In genomic region chr7:135539629-135540028, GRCh38 we compare ENCODE assay signal across 2 cellular contexts.
TF ChIP-seq lines count a peak whose summit lies in the region.

No MANE protein-coding gene starts in this region.

TF ChIP-seq in WTC11, 78 proteins besides CTCF, POLR2A, EP300 and RAD21:
- TF ChIP-seq, protein P1, sequence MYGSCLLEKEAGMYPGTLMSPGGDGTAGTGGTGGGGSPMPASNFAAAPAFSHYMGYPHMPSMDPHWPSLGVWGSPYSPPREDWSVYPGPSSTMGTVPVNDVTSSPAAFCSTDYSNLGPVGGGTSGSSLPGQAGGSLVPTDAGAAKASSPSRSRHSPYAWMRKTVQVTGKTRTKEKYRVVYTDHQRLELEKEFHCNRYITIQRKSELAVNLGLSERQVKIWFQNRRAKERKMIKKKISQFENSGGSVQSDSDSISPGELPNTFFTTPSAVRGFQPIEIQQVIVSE (CRISPR knock-in tag; IDR thresholded peaks at IDR 0.05; ENCODE audit: borderline replicate concordance), result no peak
- TF ChIP-seq E2F4 (CRISPR knock-in tag; IDR thresholded peaks at IDR 0.05; ENCODE audit: borderline replicate concordance, low read depth) (no peak), ZNF232 (CRISPR knock-in tag; IDR thresholded peaks at IDR 0.05) (no peak), ESRRA (CRISPR knock-in tag; IDR thresholded peaks at IDR 0.05; ENCODE audit: borderline replicate concordance) (no peak), ETV6 (CRISPR knock-in tag; IDR thresholded peaks at IDR 0.05) (no peak), NFATC4 (CRISPR knock-in tag; IDR thresholded peaks at IDR 0.05) (no peak), E2F1 (CRISPR knock-in tag; IDR thresholded peaks at IDR 0.05) (no peak), GABPB1 (CRISPR knock-in tag; IDR thresholded peaks at IDR 0.05) (no peak), ATF1 (CRISPR knock-in tag; IDR thresholded peaks at IDR 0.05) (no peak), FOXP1 (CRISPR knock-in tag; IDR thresholded peaks at IDR 0.05; ENCODE audit: borderline replicate concordance) (no peak)
- TF ChIP-seq, protein P2, sequence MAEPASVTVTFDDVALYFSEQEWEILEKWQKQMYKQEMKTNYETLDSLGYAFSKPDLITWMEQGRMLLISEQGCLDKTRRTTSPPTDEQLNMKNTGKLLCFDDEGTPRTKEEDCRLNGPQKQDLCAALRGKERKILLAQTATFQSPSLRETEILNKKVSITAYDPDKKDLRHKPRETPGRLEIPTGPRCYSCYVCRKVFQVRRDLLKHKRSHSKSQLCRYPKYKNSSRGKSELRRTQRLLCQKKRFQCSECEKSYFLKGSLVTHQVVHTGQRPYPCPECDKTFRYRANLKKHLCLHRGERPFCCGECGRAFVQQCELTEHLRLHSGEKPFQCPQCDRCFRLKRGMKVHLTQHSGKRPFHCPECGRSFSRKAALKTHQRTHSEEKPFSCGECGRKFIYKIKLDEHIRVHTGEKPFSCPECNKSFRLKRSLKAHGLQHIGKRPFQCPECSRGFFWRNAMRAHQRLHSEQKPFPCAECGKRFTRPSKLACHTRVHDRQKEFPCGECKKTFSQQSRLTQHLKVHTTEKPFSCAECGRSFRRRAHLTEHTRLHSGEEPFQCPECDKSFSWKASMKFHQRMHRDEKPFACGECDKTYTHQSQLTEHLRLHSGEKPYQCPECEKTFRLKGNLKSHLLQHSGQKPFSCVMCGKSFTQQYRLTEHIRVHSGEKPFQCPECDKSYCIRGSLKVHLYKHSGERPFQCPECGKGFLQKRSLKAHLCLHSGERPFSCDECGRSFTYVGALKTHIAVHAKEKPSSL (CRISPR knock-in tag; conservative IDR thresholded peaks at IDR 0.05), result no peak
- TF ChIP-seq, protein P3, sequence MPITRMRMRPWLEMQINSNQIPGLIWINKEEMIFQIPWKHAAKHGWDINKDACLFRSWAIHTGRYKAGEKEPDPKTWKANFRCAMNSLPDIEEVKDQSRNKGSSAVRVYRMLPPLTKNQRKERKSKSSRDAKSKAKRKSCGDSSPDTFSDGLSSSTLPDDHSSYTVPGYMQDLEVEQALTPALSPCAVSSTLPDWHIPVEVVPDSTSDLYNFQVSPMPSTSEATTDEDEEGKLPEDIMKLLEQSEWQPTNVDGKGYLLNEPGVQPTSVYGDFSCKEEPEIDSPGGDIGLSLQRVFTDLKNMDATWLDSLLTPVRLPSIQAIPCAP (CRISPR knock-in tag; IDR thresholded peaks at IDR 0.05), result no peak
- TF ChIP-seq, protein P4, sequence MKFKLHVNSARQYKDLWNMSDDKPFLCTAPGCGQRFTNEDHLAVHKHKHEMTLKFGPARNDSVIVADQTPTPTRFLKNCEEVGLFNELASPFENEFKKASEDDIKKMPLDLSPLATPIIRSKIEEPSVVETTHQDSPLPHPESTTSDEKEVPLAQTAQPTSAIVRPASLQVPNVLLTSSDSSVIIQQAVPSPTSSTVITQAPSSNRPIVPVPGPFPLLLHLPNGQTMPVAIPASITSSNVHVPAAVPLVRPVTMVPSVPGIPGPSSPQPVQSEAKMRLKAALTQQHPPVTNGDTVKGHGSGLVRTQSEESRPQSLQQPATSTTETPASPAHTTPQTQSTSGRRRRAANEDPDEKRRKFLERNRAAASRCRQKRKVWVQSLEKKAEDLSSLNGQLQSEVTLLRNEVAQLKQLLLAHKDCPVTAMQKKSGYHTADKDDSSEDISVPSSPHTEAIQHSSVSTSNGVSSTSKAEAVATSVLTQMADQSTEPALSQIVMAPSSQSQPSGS (CRISPR knock-in tag; IDR thresholded peaks at IDR 0.05; ENCODE audit: borderline replicate concordance, low read depth), result no peak
- TF ChIP-seq, protein P5, sequence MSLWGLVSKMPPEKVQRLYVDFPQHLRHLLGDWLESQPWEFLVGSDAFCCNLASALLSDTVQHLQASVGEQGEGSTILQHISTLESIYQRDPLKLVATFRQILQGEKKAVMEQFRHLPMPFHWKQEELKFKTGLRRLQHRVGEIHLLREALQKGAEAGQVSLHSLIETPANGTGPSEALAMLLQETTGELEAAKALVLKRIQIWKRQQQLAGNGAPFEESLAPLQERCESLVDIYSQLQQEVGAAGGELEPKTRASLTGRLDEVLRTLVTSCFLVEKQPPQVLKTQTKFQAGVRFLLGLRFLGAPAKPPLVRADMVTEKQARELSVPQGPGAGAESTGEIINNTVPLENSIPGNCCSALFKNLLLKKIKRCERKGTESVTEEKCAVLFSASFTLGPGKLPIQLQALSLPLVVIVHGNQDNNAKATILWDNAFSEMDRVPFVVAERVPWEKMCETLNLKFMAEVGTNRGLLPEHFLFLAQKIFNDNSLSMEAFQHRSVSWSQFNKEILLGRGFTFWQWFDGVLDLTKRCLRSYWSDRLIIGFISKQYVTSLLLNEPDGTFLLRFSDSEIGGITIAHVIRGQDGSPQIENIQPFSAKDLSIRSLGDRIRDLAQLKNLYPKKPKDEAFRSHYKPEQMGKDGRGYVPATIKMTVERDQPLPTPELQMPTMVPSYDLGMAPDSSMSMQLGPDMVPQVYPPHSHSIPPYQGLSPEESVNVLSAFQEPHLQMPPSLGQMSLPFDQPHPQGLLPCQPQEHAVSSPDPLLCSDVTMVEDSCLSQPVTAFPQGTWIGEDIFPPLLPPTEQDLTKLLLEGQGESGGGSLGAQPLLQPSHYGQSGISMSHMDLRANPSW (CRISPR knock-in tag; conservative IDR thresholded peaks at IDR 0.05; ENCODE audit: low read depth), result no peak
TF ChIP-seq in WTC11: peak in this region for 0.

TF ChIP-seq in HepG2, 621 proteins besides CTCF, POLR2A, EP300 and RAD21:
- TF ChIP-seq SP2 (CRISPR knock-in tag; IDR thresholded peaks at IDR 0.05), result no peak
- TF ChIP-seq ATRX (CRISPR knock-in tag; IDR thresholded peaks at IDR 0.05; ENCODE audit: borderline replicate concordance), result no peak
- no peak for TF ChIP-seq JUND (CRISPR knock-in tag; IDR thresholded peaks at IDR 0.05)
- no peak for TF ChIP-seq CEBPZ (IDR thresholded peaks at IDR 0.05; ENCODE audit: low read length)
- no peak for TF ChIP-seq MYC (CRISPR knock-in tag; IDR thresholded peaks at IDR 0.05; ENCODE audit: borderline replicate concordance)
- TF ChIP-seq, protein P6, sequence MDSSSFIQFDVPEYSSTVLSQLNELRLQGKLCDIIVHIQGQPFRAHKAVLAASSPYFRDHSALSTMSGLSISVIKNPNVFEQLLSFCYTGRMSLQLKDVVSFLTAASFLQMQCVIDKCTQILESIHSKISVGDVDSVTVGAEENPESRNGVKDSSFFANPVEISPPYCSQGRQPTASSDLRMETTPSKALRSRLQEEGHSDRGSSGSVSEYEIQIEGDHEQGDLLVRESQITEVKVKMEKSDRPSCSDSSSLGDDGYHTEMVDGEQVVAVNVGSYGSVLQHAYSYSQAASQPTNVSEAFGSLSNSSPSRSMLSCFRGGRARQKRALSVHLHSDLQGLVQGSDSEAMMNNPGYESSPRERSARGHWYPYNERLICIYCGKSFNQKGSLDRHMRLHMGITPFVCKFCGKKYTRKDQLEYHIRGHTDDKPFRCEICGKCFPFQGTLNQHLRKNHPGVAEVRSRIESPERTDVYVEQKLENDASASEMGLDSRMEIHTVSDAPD (CRISPR knock-in tag; IDR thresholded peaks at IDR 0.05), result no peak
- no peak for TF ChIP-seq ZBTB7B (CRISPR knock-in tag; IDR thresholded peaks at IDR 0.05)
